In genomic region chr16:49723310-49723709, GRCh38 we compare ENCODE assay signal across 22 cellular contexts.
"Had no signal": no experiment of that assay in that cellular context is flagged by ENCODE, and none has a peak within 500 bp of the region (broad histone marks: within the 10 kb centered on the region; RNA-seq: fewer than 3 reads in every experiment).

No MANE protein-coding gene starts in this region.

- DNase-seq: dermis blood vessel endothelial cell; dorsolateral prefrontal cortex; effector CD4-positive, alpha-beta T cell; effector memory CD8-positive, alpha-beta T cell; endodermal cell; foreskin keratinocyte; head of caudate nucleus; heart right ventricle; hippocampal formation; islet precursor cell; kidney; kidney glomerular epithelial cell; left colon; left lung; left ventricle myocardium superior; lower lobe of right lung; mesenchymal stem cell; mucosa of descending colon had no signal

- H3K36me3 ChIP-seq: gastroesophageal sphincter, left lung, lower lobe of right lung had no signal

- H3K27me3 ChIP-seq: dorsolateral prefrontal cortex, esophagus muscularis mucosa, foreskin keratinocyte, gastroesophageal sphincter, heart right ventricle, left lung had no signal

- H3K4me3 ChIP-seq: coronary artery, dorsolateral prefrontal cortex, esophagus muscularis mucosa, gastroesophageal sphincter, heart right ventricle, left lung, lower lobe of right lung, mucosa of descending colon had no signal

- H3K9me3 Mint-ChIP-seq: effector memory CD8-positive, alpha-beta T cell; endodermal cell had no signal

- H3K9me3 ChIP-seq: esophagus muscularis mucosa, gastroesophageal sphincter, heart right ventricle, left lung, lower lobe of right lung, mucosa of descending colon had no signal

- H3K4me3 Mint-ChIP-seq: effector memory CD8-positive, alpha-beta T cell; endodermal cell; mesothelial cell of epicardium had no signal

- H3K4me1 Mint-ChIP-seq: mesothelial cell of epicardium had no signal

- H3K27ac ChIP-seq: coronary artery, dorsolateral prefrontal cortex, esophagus muscularis mucosa, foreskin keratinocyte, gastroesophageal sphincter, heart right ventricle, left lung, lower lobe of right lung had no signal

- H3K4me1 ChIP-seq: esophagus muscularis mucosa, foreskin keratinocyte, gastroesophageal sphincter, left lung, lower lobe of right lung had no signal

- H3K27ac Mint-ChIP-seq: effector memory CD8-positive, alpha-beta T cell; endodermal cell; mesothelial cell of epicardium had no signal
